9 cellular contexts compared by ENCODE assay signal in the genomic region with DNA sequence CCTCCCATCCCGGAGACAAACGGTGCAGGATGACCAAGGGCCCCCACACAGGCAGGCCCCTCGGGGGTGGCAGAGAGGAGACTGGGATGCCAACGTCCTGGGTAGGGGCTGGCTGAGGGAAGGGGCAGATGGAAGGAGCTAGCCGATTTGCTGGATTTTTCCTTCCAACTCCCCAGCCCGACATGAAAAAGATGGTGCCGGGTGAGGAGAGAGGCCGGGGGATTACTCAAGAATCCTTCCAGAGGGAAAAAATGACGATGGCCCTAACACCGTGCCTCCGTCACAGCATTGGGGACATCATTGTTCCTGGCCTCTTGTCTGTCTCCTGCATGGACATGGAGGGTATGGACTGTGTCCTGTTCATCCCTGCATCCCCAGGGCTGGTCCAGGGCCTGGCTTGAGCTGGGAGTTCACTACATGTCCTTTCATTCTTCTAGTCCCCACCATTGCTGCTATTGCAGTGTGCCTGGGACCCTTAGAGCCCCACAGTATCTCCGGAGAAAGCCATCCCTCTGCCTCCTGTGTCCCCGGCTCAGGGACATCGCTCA.
DNase-seq lines count a peak whose midpoint lies in the region; ATAC-seq, FAIRE-seq and TF ChIP-seq lines count a peak whose summit lies in the region.
"Had no signal": no experiment of that assay in that cellular context is flagged by ENCODE, and none has a peak within 500 bp of the region (broad histone marks: within the 10 kb centered on the region; RNA-seq: fewer than 3 reads in every experiment).

No MANE protein-coding gene starts in this region.

- no peak for FAIRE-seq in GM12878 (lab: Jason Lieb, UNC)

- intact Hi-C loops in GM12878 (cut with micrococcal nuclease; ENCODE audit: unreplicated experiment): loop anchor here (1.0 kb wide), 3 partner anchors 101 to 283 kb away; no protein-coding TSS in a partner anchor

- no peak for TF ChIP-seq RAD21 in GM12878 (IDR thresholded peaks at IDR 0.05; ENCODE audit: insufficient read depth, low read depth, low read length)

- SMC1A ChIA-PET in GM12878 (lab: Charles Lee; ENCODE audit: uncharacterized antibody, unreplicated experiment): interaction anchor here (0.6 to 2.7 kb wide), 5 partner anchors 11 to 445 kb away, joined by 3 to 14 read pairs (median 6); a partner anchor contains a TSS

- ATAC-seq in GM18873 (IDR thresholded peaks at IDR 0.05; ENCODE audit: low FRiP score, unreplicated experiment): peak; percentile 15
- ATAC-seq in HG02610 (IDR thresholded peaks at IDR 0.05; ENCODE audit: unreplicated experiment): peak; percentile 18
- ATAC-seq in GM12878: peak; percentile 33
- no peak for ATAC-seq in GM19328 (IDR thresholded peaks at IDR 0.05; ENCODE audit: unreplicated experiment)

- no peak for DNase-seq in GM12878 (ENCODE audit: low read depth, low spot score)
- DNase-seq in osteoblast (ENCODE audit: insufficient read length, low spot score, missing footprints): no peak
- DNase-seq in DMS153 treated with DMSO at 0.1 percent for 48 hours (lab: John Stamatoyannopoulos, UW; ENCODE audit: unreplicated experiment): no peak
- DNase-seq in MG63: no peak
- DNase-seq: esophagus squamous epithelium had no signal

- no peak overlapping the region for H3K27ac ChIP-seq in GM12878 (ENCODE audit: control insufficient read depth, insufficient read depth)
- no peak overlapping the region for H3K27ac ChIP-seq in osteoblast (ENCODE audit: low read depth, low read length)
- H3K27ac ChIP-seq: suprapubic skin had no signal

- H3K36me3 ChIP-seq in GM12878 (ENCODE audit: control insufficient read depth in 2 of 2, insufficient read depth in 2 of 2, low read length in 1 of 2) (no peaks in the 10 kb centered on the region), osteoblast (ENCODE audit: insufficient read depth, low read length) (no peaks in the 10 kb centered on the region), MG63 (no peaks in the 10 kb centered on the region)
- H3K36me3 ChIP-seq: suprapubic skin had no signal

- H3K27me3 ChIP-seq in GM12878 (replicated peaks in 1 of 2; ENCODE audit: control insufficient read depth in 2 of 2, insufficient read depth in 2 of 2, low read length in 1 of 2) (no peaks in the 10 kb centered on the region), osteoblast (ENCODE audit: insufficient read depth, low read length) (no peaks in the 10 kb centered on the region), MG63 (no peaks in the 10 kb centered on the region)
- H3K27me3 ChIP-seq: esophagus squamous epithelium, suprapubic skin had no signal

- in situ Hi-C loops in GM12878 (cut with MboI): no loop called here

- no peak for TF ChIP-seq POLR2A in GM12878 (IDR thresholded peaks at IDR 0.05; ENCODE audit: low read depth, low read length)

- RAD21 ChIA-PET in GM12878 (lab: Charles Lee; ENCODE audit: unreplicated experiment): interaction anchor here (1.0 to 2.7 kb wide), 9 partner anchors 99 to 284 kb away, joined by 3 to 15 read pairs (median 5); a partner anchor contains a TSS

- H3K4me1 ChIP-seq in GM12878 (ENCODE audit: control insufficient read depth, insufficient read depth, low read length): peaks cover 3% of the 10 kb centered on the region; the same call in 1 of the 2 replicates
- peaks cover 7% of the 10 kb centered on the region for H3K4me1 ChIP-seq in osteoblast (ENCODE audit: insufficient read depth, low read length)

- WGBS in GM12878 (ENCODE audit: insufficient coverage, insufficient replicate concordance, low lambda C conversion rate, missing lambda C conversion rate): 35% methylated on average over 14 of the region's 14 CpGs

- H3K4me2 ChIP-seq in GM12878 (ENCODE audit: control insufficient read depth, insufficient read depth) (no peak overlapping the region), osteoblast (ENCODE audit: insufficient read depth, low read length) (peak overlapping the region; percentile 59)

- no TSS peak for BruUV-seq in GM12878 (replicated peaks; lab: Mats Ljungman, UMichigan)

- H3K4me3 ChIP-seq in GM12878 (no peak overlapping the region), osteoblast (ENCODE audit: insufficient read depth, low read length) (no peak overlapping the region), MG63 (no peak overlapping the region)
- H3K4me3 ChIP-seq: esophagus squamous epithelium, suprapubic skin had no signal

- TF ChIP-seq CTCF in GM12878 (IDR thresholded peaks at IDR 0.05 in 2 of 3, conservative IDR thresholded peaks at IDR 0.05 in 1 of 3; ENCODE audit: control insufficient read depth in 2 of 3, extremely low read depth in 1 of 3, insufficient read depth in 1 of 3, low read depth in 3 of 3, low read length in 3 of 3) (no peak), osteoblast (IDR thresholded peaks at IDR 0.05; ENCODE audit: extremely low read depth, low read depth, low read length) (no peak)

- H4K20me1 ChIP-seq in GM12878 (ENCODE audit: control insufficient read depth, insufficient read depth): no peaks in the 10 kb centered on the region
- H4K20me1 ChIP-seq in osteoblast (ENCODE audit: insufficient read depth, low read length): no peaks in the 10 kb centered on the region

- H3K9ac ChIP-seq in GM12878 (ENCODE audit: control insufficient read depth, insufficient read depth, low read length): no peak overlapping the region

- H3K79me2 ChIP-seq in GM12878 (ENCODE audit: control insufficient read depth, insufficient read depth, low read length) (no peaks in the 10 kb centered on the region), osteoblast (ENCODE audit: insufficient read depth, low read length) (no peaks in the 10 kb centered on the region)

- TF ChIP-seq EP300 in GM12878 (IDR thresholded peaks at IDR 0.05; ENCODE audit: borderline replicate concordance in 1 of 2, control insufficient read depth in 1 of 2, low read depth in 2 of 2, low read length in 2 of 2): no peak

- H2AFZ ChIP-seq in GM12878 (ENCODE audit: control insufficient read depth, low read depth, low read length) (peak overlapping the region; percentile 45), osteoblast (ENCODE audit: low read length) (peak overlapping the region; percentile 85)

- POLR2A ChIA-PET in GM12878 (lab: Charles Lee): no interaction called here

- CTCF ChIA-PET in GM12878 (lab: Yijun Ruan, JAX): interaction anchor here (0.8 to 9.0 kb wide), 24 partner anchors 9 to 289 kb away, joined by 3 to 85 read pairs (median 6); a partner anchor contains a TSS

- no peaks in the 10 kb centered on the region; the same call in 2 of the 3 replicates for H3K9me3 ChIP-seq in GM12878 (replicated peaks; ENCODE audit: control insufficient read depth, insufficient read depth, low read length)
- no peaks in the 10 kb centered on the region for H3K9me3 ChIP-seq in osteoblast (ENCODE audit: low read depth, low read length)
- H3K9me3 ChIP-seq in MG63: peaks cover 1% of the 10 kb centered on the region; the same call in 1 of the 2 replicates
- H3K9me3 ChIP-seq: suprapubic skin had no signal

TF ChIP-seq in GM12878, 131 proteins besides CTCF, POLR2A, EP300 and RAD21 (continues in another document):
- TF ChIP-seq SMARCA5 (IDR thresholded peaks at IDR 0.05) (no peak), SP1 (IDR thresholded peaks at IDR 0.05; ENCODE audit: low read depth, low read length) (no peak), NR2C1 (IDR thresholded peaks at IDR 0.05) (no peak)
- TF ChIP-seq, protein P1, sequence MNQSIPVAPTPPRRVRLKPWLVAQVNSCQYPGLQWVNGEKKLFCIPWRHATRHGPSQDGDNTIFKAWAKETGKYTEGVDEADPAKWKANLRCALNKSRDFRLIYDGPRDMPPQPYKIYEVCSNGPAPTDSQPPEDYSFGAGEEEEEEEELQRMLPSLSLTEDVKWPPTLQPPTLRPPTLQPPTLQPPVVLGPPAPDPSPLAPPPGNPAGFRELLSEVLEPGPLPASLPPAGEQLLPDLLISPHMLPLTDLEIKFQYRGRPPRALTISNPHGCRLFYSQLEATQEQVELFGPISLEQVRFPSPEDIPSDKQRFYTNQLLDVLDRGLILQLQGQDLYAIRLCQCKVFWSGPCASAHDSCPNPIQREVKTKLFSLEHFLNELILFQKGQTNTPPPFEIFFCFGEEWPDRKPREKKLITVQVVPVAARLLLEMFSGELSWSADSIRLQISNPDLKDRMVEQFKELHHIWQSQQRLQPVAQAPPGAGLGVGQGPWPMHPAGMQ (IDR thresholded peaks at IDR 0.05; ENCODE audit: borderline replicate concordance): no peak
- TF ChIP-seq, protein P2, sequence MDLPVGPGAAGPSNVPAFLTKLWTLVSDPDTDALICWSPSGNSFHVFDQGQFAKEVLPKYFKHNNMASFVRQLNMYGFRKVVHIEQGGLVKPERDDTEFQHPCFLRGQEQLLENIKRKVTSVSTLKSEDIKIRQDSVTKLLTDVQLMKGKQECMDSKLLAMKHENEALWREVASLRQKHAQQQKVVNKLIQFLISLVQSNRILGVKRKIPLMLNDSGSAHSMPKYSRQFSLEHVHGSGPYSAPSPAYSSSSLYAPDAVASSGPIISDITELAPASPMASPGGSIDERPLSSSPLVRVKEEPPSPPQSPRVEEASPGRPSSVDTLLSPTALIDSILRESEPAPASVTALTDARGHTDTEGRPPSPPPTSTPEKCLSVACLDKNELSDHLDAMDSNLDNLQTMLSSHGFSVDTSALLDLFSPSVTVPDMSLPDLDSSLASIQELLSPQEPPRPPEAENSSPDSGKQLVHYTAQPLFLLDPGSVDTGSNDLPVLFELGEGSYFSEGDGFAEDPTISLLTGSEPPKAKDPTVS (IDR thresholded peaks at IDR 0.05; ENCODE audit: low read depth, low read length): no peak
